ENCODE assay signal across 8 cellular contexts in genomic region chr10:28984431-28984830, GRCh38.
A peak's percentile ranks its signal among the peaks of the same experiment; 100 is the strongest.
DNase-seq lines count a peak whose midpoint lies in the region; FAIRE-seq and TF ChIP-seq lines count a peak whose summit lies in the region.

No MANE protein-coding gene starts in this region.

- in situ Hi-C loops in GM13976 (cut with MboI; ENCODE audit: low sequenced_read_pairs, unreplicated experiment), result loop anchor here (10.0 kb wide), 1 partner anchor 300 kb away; no protein-coding TSS in a partner anchor

- TF ChIP-seq CTCF in GM13976 (IDR thresholded peaks at IDR 0.05; ENCODE audit: borderline replicate concordance, control extremely low read depth, extremely low read depth, insufficient read depth, missing control alignments), result no peak

- peak; percentile 88 for DNase-seq in Daoy (ENCODE audit: low read depth)
- DNase-seq in H54 (ENCODE audit: insufficient read length, low spot score), result peak; percentile 63
- peak; percentile 4 for DNase-seq in NCI-H748 treated with DMSO at 0.1 percent for 48 hours (lab: John Stamatoyannopoulos, UW)
- peak; percentile 53 to 89 for DNase-seq in dermis microvascular lymphatic vessel endothelial cell (ENCODE audit: low read depth in 2 of 2)
- peak; percentile 91 for DNase-seq in mesenteric fat pad (ENCODE audit: low spot score)
- no peak for DNase-seq in NCI-H82 (lab: John Stamatoyannopoulos, UW)
- no peak for DNase-seq in stimulated activated CD4-positive, alpha-beta T cell treated with anti-CD3 and anti-CD28 coated beads, Interleukin-4, amount 100 ng/mL, for 4 hours
- no peak for DNase-seq in GM13976 (ENCODE audit: low spot score)

- FAIRE-seq in H54 (lab: Jason Lieb, UNC), result peak; percentile 87

- no peak for TF ChIP-seq POLR2A in H54 (IDR thresholded peaks at IDR 0.05; ENCODE audit: low read depth, low read length)

Comparison
In these comparisons a context has a peak if more than half of its experiments do, and no peak if none do; other contexts are left out.
1. DNase-seq: peak in Daoy (single experiment), H54 (single experiment), NCI-H748 treated with DMSO at 0.1 percent for 48 hours (single experiment), dermis microvascular lymphatic vessel endothelial cell (2 of 2) and mesenteric fat pad (single experiment); none in NCI-H82 (single experiment), stimulated activated CD4-positive, alpha-beta T cell treated with anti-CD3 and anti-CD28 coated beads, Interleukin-4, amount 100 ng/mL, for 4 hours (0 of 2) and GM13976 (single experiment).